18 cellular contexts compared by ENCODE assay signal in the genomic region with DNA sequence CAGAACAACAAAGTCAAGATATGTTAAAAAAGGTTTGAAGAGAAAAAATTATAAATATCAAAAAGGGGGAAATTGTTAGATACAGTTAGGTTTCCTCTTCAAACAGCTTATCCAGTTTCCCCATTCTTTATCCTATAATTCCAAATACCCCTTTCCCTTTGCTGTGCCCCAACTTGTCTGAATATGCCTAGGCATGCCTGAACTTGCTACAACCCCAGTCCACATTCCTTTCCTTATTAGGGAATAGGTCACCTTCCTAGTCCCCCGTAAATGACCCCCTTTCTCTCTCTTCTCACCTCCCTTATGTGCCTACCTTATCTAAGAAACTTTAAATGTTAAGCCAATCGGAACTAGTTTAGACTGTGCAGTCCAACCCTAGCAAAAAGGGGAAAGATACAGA.
DNase-seq lines count a peak whose midpoint lies in the region; ATAC-seq, FAIRE-seq and TF ChIP-seq lines count a peak whose summit lies in the region.
"Had no signal": no experiment of that assay in that cellular context is flagged by ENCODE, and none has a peak within 500 bp of the region (broad histone marks: within the 10 kb centered on the region; RNA-seq: fewer than 3 reads in every experiment).

No MANE protein-coding gene starts in this region.

- TF ChIP-seq RAD21 in HCT116 (IDR thresholded peaks at IDR 0.05; ENCODE audit: low read depth) = no peak
- no peak for TF ChIP-seq RAD21 in H1 (IDR thresholded peaks at IDR 0.05 in 1 of 2, conservative IDR thresholded peaks at IDR 0.05 in 1 of 2; ENCODE audit: low read depth in 2 of 2, low read length in 2 of 2)

- no peak overlapping the region for H3K27ac ChIP-seq in HCT116 (ENCODE audit: low read depth, low read length)
- peak overlapping the region; percentile 62 for H3K27ac ChIP-seq in H1 (ENCODE audit: low read depth, low read length)
- no peak overlapping the region for H3K27ac ChIP-seq in neuronal stem cell (replicated peaks; ENCODE audit: low read length)
- H3K27ac ChIP-seq: 22Rv1, HL-60 had no signal

- H3K4ac ChIP-seq in H1 (replicated peaks; ENCODE audit: insufficient read length, low read depth, low read length) = no peak overlapping the region
- H3K4ac ChIP-seq in neuronal stem cell (ENCODE audit: low read length) = no peak overlapping the region

- no peak overlapping the region; the same call in 1 of the 2 replicates for H2BK20ac ChIP-seq in H1 (ENCODE audit: low read length)

- H2BK120ac ChIP-seq in H1 (replicated peaks; ENCODE audit: low read depth, low read length) (no peak overlapping the region), neuronal stem cell (ENCODE audit: low read depth, low read length) (no peak overlapping the region)

- 81% methylated on average over 2 of the region's 2 CpGs; no CpG with 5 or more reads in 1 of the 2 experiments for WGBS in H1 (ENCODE audit: extremely low coverage in 1 of 2, insufficient coverage in 1 of 2, insufficient read length in 1 of 2, insufficient replicate concordance in 2 of 2, low coverage in 1 of 2, low lambda C conversion rate in 2 of 2, missing lambda C conversion rate in 1 of 2), 2 experiments
- no CpG with 5 or more reads among the region's 2 CpGs for WGBS in neuronal stem cell (ENCODE audit: extremely low coverage in 2 of 2, insufficient read length in 2 of 2, insufficient replicate concordance in 1 of 2), 2 donors

- H3K4me1 ChIP-seq in HCT116 (ENCODE audit: control insufficient read depth in 1 of 2, insufficient read depth in 2 of 2, low read length in 2 of 2) = no peaks in the 10 kb centered on the region
- peaks cover 0 to 4% (median 2%) of the 10 kb centered on the region in 4 experiments; a peak in 4 of 7 replicates for H3K4me1 ChIP-seq in H1 (replicated peaks in 1 of 4; ENCODE audit: control insufficient read depth in 3 of 4, insufficient read depth in 4 of 4, low read length in 3 of 4)
- H3K4me1 ChIP-seq in neuronal stem cell (ENCODE audit: control insufficient read depth in 2 of 2, insufficient read depth in 1 of 2, low read depth in 1 of 2, low read length in 2 of 2) = no peaks in the 10 kb centered on the region

- H3K23ac ChIP-seq in H1 (ENCODE audit: insufficient read length) (no peak overlapping the region), neuronal stem cell (ENCODE audit: low read depth, low read length, poor library complexity) (no peak overlapping the region)

- TF ChIP-seq POLR2A in HCT116 (IDR thresholded peaks at IDR 0.05; ENCODE audit: borderline replicate concordance, extremely low read depth, insufficient read depth, insufficient read length) (no peak), H1 (IDR thresholded peaks at IDR 0.05; ENCODE audit: control extremely low read depth in 1 of 2, low read depth in 2 of 2, low read length in 2 of 2) (no peak)

- H3K9me3 Mint-ChIP-seq in activated CD4-positive, alpha-beta T cell treated with anti-CD3 and anti-CD28 coated beads, Interleukin-2, amount 10 ng/mL, durations not matched to agents 24 days and 14 days = peaks cover 5% of the 10 kb centered on the region

- DNase-seq in DMS 273 (lab: John Stamatoyannopoulos, UW; ENCODE audit: unreplicated experiment) (peak; percentile 11), DMS 273 treated with DMSO at 0.1 percent for 48 hours (lab: John Stamatoyannopoulos, UW) (no peak), HCT116 (ENCODE audit: low read depth, low spot score) (no peak), H1 (ENCODE audit: low read depth in 1 of 2, low spot score in 2 of 2) (no peak), neuronal stem cell (ENCODE audit: low spot score) (no peak), NCI-H128 (lab: John Stamatoyannopoulos, UW; ENCODE audit: unreplicated experiment) (no peak), NCI-H2171 treated with DMSO at 0.1 percent for 48 hours (lab: John Stamatoyannopoulos, UW) (no peak)
- no peak for DNase-seq in activated CD4-positive, alpha-beta T cell treated with anti-CD3 and anti-CD28 coated beads, Interleukin-2, amount 10 ng/mL, durations not matched to agents 24 days and 14 days
- DNase-seq: CD8-positive, alpha-beta T cell; COR-L47; DMS53; GF-D8; H7; KBM-7 had no signal

- no peak for FAIRE-seq in H1 (lab: Jason Lieb, UNC)
- FAIRE-seq: GM18507 had no signal

- H3K36me3 ChIP-seq in HCT116 (ENCODE audit: control insufficient read depth in 1 of 2, insufficient read depth in 2 of 2, low read length in 2 of 2) (no peaks in the 10 kb centered on the region), H1 (ENCODE audit: control insufficient read depth in 2 of 4, insufficient read depth in 4 of 4, low read length in 3 of 4) (no peaks in the 10 kb centered on the region), neuronal stem cell (replicated peaks in 1 of 2; ENCODE audit: control insufficient read depth in 2 of 2, insufficient read depth in 2 of 2, low read length in 2 of 2) (no peaks in the 10 kb centered on the region)

- POLR2A ChIA-PET in HCT116 (lab: Charles Lee) (no interaction called here), H1 (lab: Charles Lee; ENCODE audit: partially characterized antibody) (interaction anchor here (1.4 to 1.5 kb wide), 2 partner anchors 12 to 14 kb away, joined by 3 to 4 read pairs; no protein-coding TSS in a partner anchor)

- H2AK5ac ChIP-seq in H1 (ENCODE audit: low read depth, low read length) (no peak overlapping the region), neuronal stem cell (ENCODE audit: low read depth, low read length) (no peak overlapping the region)

- no peaks in the 10 kb centered on the region for H3K23me2 ChIP-seq in H1 (ENCODE audit: low read depth, low read length)

- H3K4me2 ChIP-seq in HCT116 (ENCODE audit: low read length) = no peak overlapping the region
- H3K4me2 ChIP-seq in H1 (ENCODE audit: insufficient read depth in 1 of 2, low read depth in 2 of 2, low read length in 2 of 2) = no peak overlapping the region
- H3K4me2 ChIP-seq in neuronal stem cell (ENCODE audit: insufficient read depth, low read length, poor library complexity, severe bottlenecking) = no peak overlapping the region

- H4K91ac ChIP-seq in H1 (replicated peaks; ENCODE audit: insufficient read length, low read length) = no peak overlapping the region
- H4K91ac ChIP-seq in neuronal stem cell (ENCODE audit: low read depth, low read length, poor library complexity) = no peak overlapping the region

- no peak overlapping the region for H3K18ac ChIP-seq in H1 (ENCODE audit: extremely low read depth, low read length)
- no peak overlapping the region for H3K18ac ChIP-seq in neuronal stem cell (ENCODE audit: low read length)

- H3K4me1 Mint-ChIP-seq in activated CD4-positive, alpha-beta T cell treated with anti-CD3 and anti-CD28 coated beads, Interleukin-2, amount 10 ng/mL, durations not matched to agents 24 days and 14 days = no peaks in the 10 kb centered on the region
- H3K4me1 Mint-ChIP-seq: CD14-positive monocyte had no signal

- no peak overlapping the region for H3K56ac ChIP-seq in H1 (replicated peaks; ENCODE audit: insufficient read length, low read depth, low read length)

- TF ChIP-seq CTCF in HCT116 (IDR thresholded peaks at IDR 0.05 in 2 of 3, conservative IDR thresholded peaks at IDR 0.05 in 1 of 3; ENCODE audit: borderline replicate concordance in 1 of 3, insufficient read depth in 1 of 3, low read depth in 2 of 3, low read length in 2 of 3) (no peak), H1 (IDR thresholded peaks at IDR 0.05; ENCODE audit: control extremely low read depth in 1 of 3, insufficient read depth in 1 of 3, low read depth in 1 of 3, low read length in 3 of 3) (no peak)

- H4K20me1 ChIP-seq in HCT116 (ENCODE audit: insufficient read depth) (no peaks in the 10 kb centered on the region), H1 (replicated peaks in 1 of 2; ENCODE audit: control insufficient read depth in 1 of 2, insufficient read depth in 2 of 2, low read length in 2 of 2) (no peaks in the 10 kb centered on the region)

- 0 out of 2 replicates have a peak overlapping the region, but pooled peaks have one; percentile 68 for H2BK12ac ChIP-seq in H1 (ENCODE audit: low read depth, low read length)
- no peak overlapping the region for H2BK12ac ChIP-seq in neuronal stem cell (ENCODE audit: low read length)

- no peaks in the 10 kb centered on the region for H3K79me1 ChIP-seq in H1 (ENCODE audit: low read depth, low read length)
- H3K79me1 ChIP-seq in neuronal stem cell (ENCODE audit: low read depth, low read length) = no peaks in the 10 kb centered on the region

- H3K4me3 Mint-ChIP-seq in activated CD4-positive, alpha-beta T cell treated with anti-CD3 and anti-CD28 coated beads, Interleukin-2, amount 10 ng/mL, durations not matched to agents 24 days and 14 days = no peak overlapping the region
- H3K4me3 Mint-ChIP-seq: CD14-positive monocyte; CD8-positive, alpha-beta T cell had no signal

- no peaks in the 10 kb centered on the region for H3K36me3 Mint-ChIP-seq in activated CD4-positive, alpha-beta T cell treated with anti-CD3 and anti-CD28 coated beads, Interleukin-2, amount 10 ng/mL, durations not matched to agents 24 days and 14 days (ENCODE audit: low read depth)
- H3K36me3 Mint-ChIP-seq: CD14-positive monocyte; CD8-positive, alpha-beta T cell had no signal

- H3K9ac ChIP-seq in HCT116 (ENCODE audit: low read length) (no peak overlapping the region), H1 (replicated peaks in 1 of 4; ENCODE audit: extremely low read depth in 1 of 4, low read depth in 3 of 4, low read length in 3 of 4) (no peak overlapping the region), neuronal stem cell (ENCODE audit: low read depth, low read length, poor library complexity) (no peak overlapping the region)

- H3K9me3 ChIP-seq in HCT116 (ENCODE audit: control insufficient read depth in 1 of 2, insufficient read depth in 1 of 2, low read depth in 1 of 2, low read length in 2 of 2) (no peaks in the 10 kb centered on the region), H1 (ENCODE audit: insufficient read depth in 2 of 2, low read depth in 1 of 2, low read length in 1 of 2) (no peaks in the 10 kb centered on the region), neuronal stem cell (replicated peaks in 1 of 2; ENCODE audit: control insufficient read depth in 2 of 2, insufficient read depth in 1 of 2, low read depth in 1 of 2, low read length in 2 of 2) (peaks cover 0 to 4% of the 10 kb centered on the region in 2 donors)

- H3K27ac Mint-ChIP-seq in activated CD4-positive, alpha-beta T cell treated with anti-CD3 and anti-CD28 coated beads, Interleukin-2, amount 10 ng/mL, durations not matched to agents 24 days and 14 days = no peak overlapping the region
- H3K27ac Mint-ChIP-seq: CD14-positive monocyte; CD8-positive, alpha-beta T cell had no signal

- H2BK15ac ChIP-seq in H1 (ENCODE audit: low read length) = no peak overlapping the region
- H2BK15ac ChIP-seq in neuronal stem cell (ENCODE audit: low read length) = no peak overlapping the region

- no peak for TF ChIP-seq EP300 in H1 (IDR thresholded peaks at IDR 0.05; ENCODE audit: borderline replicate concordance in 1 of 2, low read depth in 2 of 2, low read length in 2 of 2)

- RAD21 ChIA-PET in HCT116 (lab: Charles Lee; ENCODE audit: low non-redundant PET in 1 of 2, low total read pairs in 2 of 2, uncharacterized antibody in 2 of 2, unreplicated experiment in 2 of 2) = no interaction called here

- H2AFZ ChIP-seq in HCT116 (ENCODE audit: low read depth, low read length, poor library complexity, severe bottlenecking) (no peak overlapping the region), H1 (ENCODE audit: low read length) (no peak overlapping the region), neuronal stem cell (ENCODE audit: low read length) (peak overlapping the region; percentile 8)

- intact Hi-C loops in HCT116 (cut with micrococcal nuclease) = no loop called here
- intact Hi-C loops in activated CD4-positive, alpha-beta T cell treated with anti-CD3 and anti-CD28 coated beads, Interleukin-2, amount 10 ng/mL, durations not matched to agents 24 days and 14 days (cut with micrococcal nuclease) = no loop called here

- ATAC-seq in HCT116 = no peak
- ATAC-seq: CD8-positive, alpha-beta T cell had no signal

- H3K27me3 Mint-ChIP-seq in activated CD4-positive, alpha-beta T cell treated with anti-CD3 and anti-CD28 coated beads, Interleukin-2, amount 10 ng/mL, durations not matched to agents 24 days and 14 days = no peaks in the 10 kb centered on the region

- no peaks in the 10 kb centered on the region for H3K79me2 ChIP-seq in HCT116 (ENCODE audit: insufficient read depth, low read length)
- peaks cover 0 to 27% of the 10 kb centered on the region in 2 experiments; a peak in 2 of 4 replicates for H3K79me2 ChIP-seq in H1 (ENCODE audit: control insufficient read depth in 1 of 2, insufficient read depth in 2 of 2, low read length in 2 of 2)

- H3K27me3 ChIP-seq in HCT116 (ENCODE audit: insufficient read depth, low read length) (no peaks in the 10 kb centered on the region), H1 (replicated peaks in 1 of 4; ENCODE audit: control insufficient read depth in 3 of 4, extremely low read depth in 1 of 4, insufficient read depth in 3 of 4, low read length in 3 of 4) (no peaks in the 10 kb centered on the region), neuronal stem cell (ENCODE audit: control insufficient read depth in 3 of 3, insufficient read depth in 3 of 3, low read depth in 1 of 3, low read length in 3 of 3) (no peaks in the 10 kb centered on the region)

- H2BK5ac ChIP-seq in H1 (ENCODE audit: low read depth, low read length) (peak overlapping the region; percentile 85), neuronal stem cell (ENCODE audit: low read length) (no peak overlapping the region)

- H3K4me3 ChIP-seq in HCT116 (replicated peaks in 1 of 2; ENCODE audit: low read depth in 1 of 2, low read length in 2 of 2) (no peak overlapping the region), H1 (ENCODE audit: extremely low read depth in 1 of 4, insufficient read depth in 2 of 4, low read depth in 3 of 4, low read length in 4 of 4) (no peak overlapping the region), neuronal stem cell (ENCODE audit: low read length in 2 of 2) (no peak overlapping the region)

- H3K9me2 ChIP-seq in HCT116 (ENCODE audit: insufficient read depth) = no peaks in the 10 kb centered on the region

- no peak overlapping the region for H4K8ac ChIP-seq in H1 (ENCODE audit: extremely low read depth, insufficient read depth, low read length)
- no peak overlapping the region for H4K8ac ChIP-seq in neuronal stem cell (ENCODE audit: low read depth, low read length)

- CTCF ChIA-PET in HCT116 (lab: Charles Lee) (no interaction called here), H1 (lab: Charles Lee; ENCODE audit: partially characterized antibody) (interaction anchor here (0.6 to 1.4 kb wide), 2 partner anchors 27 to 104 kb away, joined by 3 to 5 read pairs; no protein-coding TSS in a partner anchor)

- no peak overlapping the region for H4K5ac ChIP-seq in H1 (ENCODE audit: insufficient read length, low read depth, low read length)

- no peak overlapping the region for H3K14ac ChIP-seq in H1 (ENCODE audit: insufficient read length)
- no peak overlapping the region for H3K14ac ChIP-seq in neuronal stem cell (ENCODE audit: low read length)

- no TSS peak for BruUV-seq in HCT116 (replicated peaks; lab: Mats Ljungman, UMichigan)
